31 cellular contexts compared by ENCODE assay signal in genomic region chr1:172408958-172409357, GRCh38. TPM values are rescaled to one million over a fixed set of nuclear protein-coding genes. Genes with fewer than 3 reads are reported as not detected.
DNase-seq lines count a peak whose midpoint lies in the region; FAIRE-seq and TF ChIP-seq lines count a peak whose summit lies in the region.
"Had no signal": no experiment of that assay in that cellular context is flagged by ENCODE, and none has a peak within 500 bp of the region (broad histone marks: within the 10 kb centered on the region; RNA-seq: fewer than 3 reads in every experiment).

No MANE protein-coding gene starts in this region.

- no peak for TF ChIP-seq POLR2A in GM12892 (IDR thresholded peaks at IDR 0.05; ENCODE audit: low read depth, low read length)

- intact Hi-C loops in posterior cingulate gyrus (cut with DNase I), result no loop called here

- no peak for FAIRE-seq in GM12892 (lab: Jason Lieb, UNC)
- FAIRE-seq: A204.1, frontal cortex, HTR-8/SVneo, kidney, small intestine had no signal

- DNase-seq in AG20443 (ENCODE audit: low spot score) (peak; percentile 66), LHCN-M2 (ENCODE audit: low read depth) (peak; percentile 35), dedifferentiated amniotic fluid mesenchymal stem cell (ENCODE audit: extremely low spot score) (peak; percentile 68), myocyte (ENCODE audit: low read depth) (peak; percentile 31), globus pallidus (ENCODE audit: low spot score) (no peak), GM12892 (ENCODE audit: insufficient read length) (no peak), posterior cingulate gyrus (no peak)
- DNase-seq in stimulated activated CD4-positive, alpha-beta T cell treated with anti-CD3 and anti-CD28 coated beads, Interleukin-4, amount 100 ng/mL, for 4 hours, result no peak
- DNase-seq: activated naive CD4-positive, alpha-beta T cell treated with anti-CD3 and anti-CD28 coated beads, Interleukin-2, amount 50 U/mL, for 16 hours; aorta; COR-L47; dorsolateral prefrontal cortex; KG1; kidney; MV-4-11; NCI-H524; PC-9; psoas muscle; SHP77 treated with DMSO at 0.1 percent for 48 hours; small intestine; stimulated activated CD4-positive, alpha-beta T cell treated with anti-CD3 and anti-CD28 coated beads, Interleukin-2, amount 100 ng/mL, for 24 hours; substantia nigra; T-helper 9 cell; upper lobe of right lung had no signal

RNA-seq across cellular contexts. Expression of gene C1orf105, which starts 11.5 kb away (rescaled TPM):
- total RNA-seq in LHCN-M2 (2014; rRNA removed) (0.19 and 0.46 TPM in 2 replicates), myocyte (133 and 144 TPM in 2 replicates)
- polyA plus RNA-seq in LHCN-M2 (2012), result not detected
- 35.5 TPM for polyA plus RNA-seq in myocyte (2012)
- polyA plus RNA-seq in GM12892 (2012; ENCODE audit: missing spikeins), result not detected
- total RNA-seq: aorta, frontal cortex, H4, kidney, lung microvascular endothelial cell, mucosa of gallbladder, PC-9, upper lobe of right lung, WTC11 had no signal
- polyA plus RNA-seq: aorta had no signal

RNA-seq across cellular contexts. Expression of gene PIGC, which starts 34.9 kb away (rescaled TPM):
- 16.5 and 25.0 TPM in 2 replicates for total RNA-seq in LHCN-M2 (2014; rRNA removed)
- polyA plus RNA-seq in LHCN-M2 (2012), result 15.5 TPM
- total RNA-seq in myocyte, result 21.3 and 25.7 TPM in 2 replicates
- polyA plus RNA-seq in myocyte (2012), result 17.4 TPM
- 15.9 TPM for polyA plus RNA-seq in GM12892 (2012; ENCODE audit: missing spikeins)

Comparison
In these comparisons a context has a peak if more than half of its experiments do, and no peak if none do; other contexts are left out.
1. DNase-seq: peak in AG20443 (single experiment), LHCN-M2 (single experiment), dedifferentiated amniotic fluid mesenchymal stem cell (single experiment) and myocyte (single experiment); none in stimulated activated CD4-positive, alpha-beta T cell treated with anti-CD3 and anti-CD28 coated beads, Interleukin-4, amount 100 ng/mL, for 4 hours (0 of 2), globus pallidus (single experiment), GM12892 (single experiment) and posterior cingulate gyrus (0 of 10).
2. RNA of gene C1orf105, which starts 11.5 kb away (total RNA-seq): 133 to 144 TPM in myocyte; 0.19 to 0.46 TPM in LHCN-M2; every median in the first group is over 10 times any median in the second.